8 cellular contexts compared by ENCODE assay signal in the genomic region with DNA sequence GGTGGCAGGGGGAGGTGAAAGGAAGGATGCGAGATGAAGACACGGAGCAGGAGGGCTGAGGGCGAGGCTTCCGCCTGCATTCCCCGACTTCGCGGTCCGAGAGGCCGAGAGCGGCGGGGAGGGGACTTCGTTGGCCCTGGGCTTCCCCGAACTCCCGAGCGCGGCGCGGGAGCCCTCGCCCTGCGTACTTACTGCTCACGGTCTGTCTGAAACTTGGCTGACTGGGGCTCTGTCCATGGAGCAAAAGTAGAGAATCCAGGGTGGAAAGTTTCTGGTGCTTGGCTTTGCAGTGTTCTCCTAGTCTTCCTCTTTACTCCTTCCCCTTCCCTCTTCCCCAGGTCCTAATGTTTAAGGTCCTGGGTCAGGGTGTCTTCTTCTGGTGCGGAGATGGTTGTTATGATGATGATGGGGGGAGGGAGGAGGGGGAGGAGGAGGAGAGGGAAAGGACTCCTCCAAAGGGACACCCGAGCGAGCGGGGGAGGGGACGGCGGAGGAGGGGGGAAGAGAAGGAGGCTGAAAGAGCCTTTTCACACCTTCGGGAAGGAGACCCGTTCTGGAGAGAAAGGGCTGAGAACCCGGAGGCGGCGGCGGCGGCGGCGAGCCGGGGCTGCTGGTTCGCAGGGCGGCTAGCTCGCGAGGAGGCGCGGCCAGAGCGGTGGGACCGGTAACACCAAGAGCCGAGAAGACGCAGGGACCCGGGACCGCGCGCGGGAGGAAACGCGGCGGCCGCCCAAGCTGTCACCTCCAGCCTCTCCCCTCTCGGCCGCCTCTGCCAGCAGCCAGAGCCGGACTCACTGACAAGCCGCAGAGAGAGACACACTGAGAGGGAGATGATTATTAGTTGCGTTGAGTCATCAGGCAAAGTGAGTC. TPM values are rescaled to one million over a fixed set of nuclear protein-coding genes. Genes with fewer than 3 reads are reported as not detected.
A peak's percentile ranks its signal among the peaks of the same experiment; 100 is the strongest.
DNase-seq lines count a peak whose midpoint lies in the region; ATAC-seq, FAIRE-seq and TF ChIP-seq lines count a peak whose summit lies in the region.

SATB2 (minus strand) TSS at position 793 of the 870 bp plus-strand sequence. CDS start 1,902 bp downstream, outside the sequence.

- no peaks in the 10 kb centered on the region for H3K9me3 ChIP-seq in A549
- no peaks in the 10 kb centered on the region for H3K9me3 ChIP-seq in adrenal gland (replicated peaks in 1 of 3)
- H3K9me3 ChIP-seq in iPS-18a (ENCODE audit: control insufficient read depth, low read depth, low read length) = no peaks in the 10 kb centered on the region
- no peaks in the 10 kb centered on the region for H3K9me3 ChIP-seq in smooth muscle cell (replicated peaks; ENCODE audit: low read depth)

- peak within 1 kb of the TSS; percentile 66 for H3K9ac ChIP-seq in iPS-18a (ENCODE audit: low read length)
- peak within 1 kb of the TSS; percentile 38 for H3K9ac ChIP-seq in smooth muscle cell (ENCODE audit: low read depth)

- TF ChIP-seq CTCF in A549 (IDR thresholded peaks at IDR 0.05) (no peak), adrenal gland (IDR thresholded peaks at IDR 0.05) (no peak), smooth muscle cell (IDR thresholded peaks at IDR 0.05; ENCODE audit: borderline replicate concordance, insufficient read depth, poor library complexity, severe bottlenecking) (no peak)

- TF ChIP-seq EP300 in A549 (IDR thresholded peaks at IDR 0.05) = no peak

- CTCF ChIA-PET in A549 (lab: Yijun Ruan, JAX) = interaction anchor here (1.2 kb wide), 1 partner anchor 8 kb away, joined by 3 read pairs; no protein-coding TSS in a partner anchor

- H3K4me1 ChIP-seq in A549 (peaks cover 17% of the 10 kb centered on the region), adrenal gland (replicated peaks in 1 of 2) (peaks cover 17 to 31% of the 10 kb centered on the region in 2 donors), iPS-18a (ENCODE audit: control insufficient read depth, low read depth, low read length) (peaks cover 30% of the 10 kb centered on the region), smooth muscle cell (ENCODE audit: low read depth) (peaks cover 20% of the 10 kb centered on the region)

- TF ChIP-seq RAD21 in A549 (conservative IDR thresholded peaks at IDR 0.05 in 1 of 2, IDR thresholded peaks at IDR 0.05 in 1 of 2) = no peak

- H3K79me2 ChIP-seq in smooth muscle cell (ENCODE audit: low read depth) = no peaks in the 10 kb centered on the region

- H3K4me3 ChIP-seq in A549 = peak within 1 kb of the TSS; percentile 83
- H3K4me3 ChIP-seq in adrenal gland = peak within 1 kb of the TSS; percentile 65 to 79 (median 78)
- H3K4me3 ChIP-seq in iPS-18a (ENCODE audit: low read length) = peak within 1 kb of the TSS; percentile 91
- H3K4me3 ChIP-seq in smooth muscle cell = peak within 1 kb of the TSS; percentile 71

- no peak for FAIRE-seq in A549 (lab: Jason Lieb, UNC)

- H3F3A ChIP-seq in smooth muscle cell (ENCODE audit: low read depth) = no peaks in the 10 kb centered on the region

- H3K27ac ChIP-seq in A549 (peak within 1 kb of the TSS; percentile 97 to 98), adrenal gland (peak within 1 kb of the TSS; percentile 54 to 92 (median 86)), iPS-18a (ENCODE audit: low read length) (no peak within 1 kb of the TSS), smooth muscle cell (ENCODE audit: low read depth) (peak within 1 kb of the TSS; percentile 16)

- WGBS in A549 (ENCODE audit: missing lambda C conversion rate) = under 1% methylated on average over 53 of the region's 61 CpGs
- 1% methylated on average over 36 to 61 of the region's 61 CpGs for WGBS in adrenal gland, 4 donors
- WGBS in smooth muscle cell (ENCODE audit: low lambda C conversion rate) = under 1% methylated on average over 49 of the region's 61 CpGs

- TF ChIP-seq POLR2A in A549 (IDR thresholded peaks at IDR 0.05; ENCODE audit: low read length) = no peak
- peak in 1 of 2 donors; percentile 56 for TF ChIP-seq POLR2A in adrenal gland (IDR thresholded peaks at IDR 0.05)

- H3K27me3 ChIP-seq in adrenal gland (peaks cover 29% of the 10 kb centered on the region), iPS-18a (ENCODE audit: control insufficient read depth, insufficient read depth, low read length) (peaks cover 63% of the 10 kb centered on the region), smooth muscle cell (ENCODE audit: low read depth) (peaks cover 66% of the 10 kb centered on the region)

- DNase-seq in A549 (ENCODE audit: low read depth in 1 of 2, low spot score in 1 of 2) = peak; percentile 25 to 51
- DNase-seq in EH (ENCODE audit: low read depth) = peak; percentile 83
- DNase-seq in NCI-H345 treated with DMSO at 0.1 percent for 48 hours (lab: John Stamatoyannopoulos, UW; ENCODE audit: unreplicated experiment) = peak; percentile 45
- peak in 6 of 7 donors; percentile 31 to 71 (median 61) for DNase-seq in adrenal gland
- DNase-seq in smooth muscle cell (lab: John Stamatoyannopoulos, UW; ENCODE audit: unreplicated experiment) = no peak
- DNase-seq in Ammon's horn (ENCODE audit: low spot score) = no peak
- DNase-seq in amygdala (lab: John Stamatoyannopoulos, UW) = no peak

- H4K20me1 ChIP-seq in smooth muscle cell (ENCODE audit: low read depth) = peaks cover 14% of the 10 kb centered on the region

- intact Hi-C loops in adrenal gland (cut with DNase I) = no loop called here

- POLR2A ChIA-PET in A549 (lab: Yijun Ruan, JAX) = no interaction called here

- H3K36me3 ChIP-seq in adrenal gland (replicated peaks in 1 of 2) (no peaks in the 10 kb centered on the region), iPS-18a (ENCODE audit: control insufficient read depth, low read depth, low read length) (no peaks in the 10 kb centered on the region), smooth muscle cell (ENCODE audit: low read depth) (no peaks in the 10 kb centered on the region)

- peak; percentile 6 to 35; a peak in 4 of 6 replicates for ATAC-seq in A549

- peak within 1 kb of the TSS; percentile 87 for H2AFZ ChIP-seq in smooth muscle cell (ENCODE audit: low read depth)

- H3K4me2 ChIP-seq in A549 (peak within 1 kb of the TSS; percentile 99), smooth muscle cell (peak within 1 kb of the TSS; percentile 91)

TF ChIP-seq in A549, 52 proteins besides CTCF, POLR2A, EP300 and RAD21:
- TF ChIP-seq EHF (CRISPR knock-in tag; IDR thresholded peaks at IDR 0.05) = no peak
- TF ChIP-seq E2F6 (IDR thresholded peaks at IDR 0.05; ENCODE audit: borderline replicate concordance, low read depth) = 0 out of 2 replicates have a peak, but pooled peaks have one; percentile 10
- TF ChIP-seq, protein P1, sequence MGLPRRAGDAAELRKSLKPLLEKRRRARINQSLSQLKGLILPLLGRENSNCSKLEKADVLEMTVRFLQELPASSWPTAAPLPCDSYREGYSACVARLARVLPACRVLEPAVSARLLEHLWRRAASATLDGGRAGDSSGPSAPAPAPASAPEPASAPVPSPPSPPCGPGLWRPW (IDR thresholded peaks at IDR 0.05) = no peak
- TF ChIP-seq RFX5 (IDR thresholded peaks at IDR 0.05) = no peak
- no peak for TF ChIP-seq PBX3 (IDR thresholded peaks at IDR 0.05)
- no peak for TF ChIP-seq TFCP2L1 (CRISPR knock-in tag; IDR thresholded peaks at IDR 0.05)
- TF ChIP-seq JUN (IDR thresholded peaks at IDR 0.05) = 0 out of 5 replicates have a peak, but pooled peaks of 1 of the 2 experiments have one; percentile 14
- TF ChIP-seq KDM1A (IDR thresholded peaks at IDR 0.05; ENCODE audit: low read depth) = no peak
- TF ChIP-seq FOSL2 (IDR thresholded peaks at IDR 0.05) = no peak
- no peak for TF ChIP-seq FOSL2 (CRISPR knock-in tag; IDR thresholded peaks at IDR 0.05)

RNA-seq across cellular contexts. Expression of gene SATB2, which starts in this region (rescaled TPM):
- 3.4 and 4.0 TPM in 2 replicates for polyA plus RNA-seq in A549 (2011; rRNA removed)
- 2.2 TPM in 2 replicates for polyA plus RNA-seq in A549 (2012; cell fraction: cytosol; rRNA removed)
- polyA plus RNA-seq in A549 (2012; cell fraction: nucleus; rRNA removed) = 6.4 and 7.4 TPM in 2 replicates
- polyA plus RNA-seq in A549 (2017; fragmentation: RNase III; extraction: RNeasy Plus Mini Kit Qiagen cat#74134 plus additional on column Dnase treatment) = 1.6 to 2.3 TPM (median 1.9 TPM) in 3 replicates
- 15.0 and 16.5 TPM in 2 replicates for polyA minus RNA-seq in A549 (2011; rRNA and poly(A)+ RNA removed)
- total RNA-seq in adrenal gland = 10 to 100 TPM in 6 of 8 donors, 1 to 10 TPM in 2; 8.9 to 18.3 (median 12.7) TPM
- polyA plus RNA-seq in adrenal gland = 1 to 10 TPM; 5.8 to 6.8 (median 6.4) TPM
- total RNA-seq in smooth muscle cell = 2.0 and 12.5 TPM in 2 replicates
- polyA plus RNA-seq in smooth muscle cell = 0.47 and 0.73 TPM in 2 replicates

Comparison
In these comparisons a context has a peak if more than half of its experiments do, and no peak if none do; other contexts are left out.
1. DNase-seq: peak in A549 (2 of 2), EH (single experiment), NCI-H345 treated with DMSO at 0.1 percent for 48 hours (single experiment) and adrenal gland (6 of 7); none in smooth muscle cell (single experiment), Ammon's horn (single experiment) and amygdala (0 of 56).
2. Peak in every context shown above with its lines, with median percentiles within 50 percentile points of each other: H3K4me3 ChIP-seq.